In genomic region chr16:30005341-30006094, GRCh38 we compare ENCODE assay signal across 9 cellular contexts. TPM values are rescaled to one million over a fixed set of nuclear protein-coding genes. Genes with fewer than 3 reads are reported as not detected.
A peak's percentile ranks its signal among the peaks of the same experiment; 100 is the strongest.
DNase-seq lines count a peak whose midpoint lies in the region; ATAC-seq and TF ChIP-seq lines count a peak whose summit lies in the region.
"Had no signal": no experiment of that assay in that cellular context is flagged by ENCODE, and none has a peak within 500 bp of the region (broad histone marks: within the 10 kb centered on the region; RNA-seq: fewer than 3 reads in every experiment).

No MANE protein-coding gene starts in this region.

- H3K27me3 ChIP-seq in CD8-positive, alpha-beta memory T cell (ENCODE audit: insufficient read depth, low read length, poor library complexity, severe bottlenecking), result peaks cover 5% of the 10 kb centered on the region
- H3K27me3 ChIP-seq in RWPE2 (ENCODE audit: insufficient read depth, poor library complexity, severe bottlenecking), result peaks cover 5% of the 10 kb centered on the region
- peaks cover 6% of the 10 kb centered on the region for H3K27me3 ChIP-seq in mammary epithelial cell (ENCODE audit: insufficient read depth, low read length)
- H3K27me3 ChIP-seq in left lung, result peaks cover 12 to 34% of the 10 kb centered on the region in 2 donors
- peaks cover 22% of the 10 kb centered on the region for H3K27me3 ChIP-seq in upper lobe of right lung
- no peaks in the 10 kb centered on the region for H3K27me3 ChIP-seq in MG63

- no peak overlapping the region for H3K4me3 Mint-ChIP-seq in CD8-positive, alpha-beta memory T cell

- H3K9ac ChIP-seq in mammary epithelial cell (ENCODE audit: insufficient read depth, low read length), result no peak overlapping the region

- intact Hi-C loops in mammary epithelial cell (cut with micrococcal nuclease), result loop anchor here (2.0 kb wide), 1 partner anchor 143 kb away; the partner anchor contains the start of gene CDIPT
- intact Hi-C loops in left lung (cut with DNase I), result loop anchor here in 1 of 2 donors (10.0 kb wide), 3 partner anchors 81 to 301 kb away; partner anchors contain the start of gene KCTD13
- intact Hi-C loops in upper lobe of right lung (cut with DNase I), result loop anchor here (10.0 kb wide), 1 partner anchor 151 kb away; no protein-coding TSS in a partner anchor

- no peaks in the 10 kb centered on the region for H3K9me3 ChIP-seq in CD8-positive, alpha-beta memory T cell (ENCODE audit: low read length)
- no peaks in the 10 kb centered on the region for H3K9me3 ChIP-seq in RWPE2 (ENCODE audit: severe bottlenecking)
- no peaks in the 10 kb centered on the region for H3K9me3 ChIP-seq in mammary epithelial cell (replicated peaks; ENCODE audit: insufficient read depth, low read length)
- no peaks in the 10 kb centered on the region for H3K9me3 ChIP-seq in left lung
- H3K9me3 ChIP-seq in upper lobe of right lung, result no peaks in the 10 kb centered on the region
- no peaks in the 10 kb centered on the region for H3K9me3 ChIP-seq in MG63

- dilution Hi-C loops in mammary epithelial cell (cut with HindIII; ENCODE audit: low sequenced_read_pairs), result no loop called here

- no peak overlapping the region for H3K27ac ChIP-seq in CD8-positive, alpha-beta memory T cell (ENCODE audit: low read depth, low read length)
- H3K27ac ChIP-seq in RWPE2 (ENCODE audit: poor library complexity, severe bottlenecking) (no peak overlapping the region), mammary epithelial cell (ENCODE audit: insufficient read depth, low read depth, low read length) (no peak overlapping the region), left lung (no peak overlapping the region), upper lobe of right lung (no peak overlapping the region)

- no peak overlapping the region for H3K4me3 ChIP-seq in CD8-positive, alpha-beta memory T cell (ENCODE audit: low read length)
- H3K4me3 ChIP-seq in RWPE2 (ENCODE audit: severe bottlenecking) (no peak overlapping the region), mammary epithelial cell (replicated peaks in 1 of 3; ENCODE audit: insufficient read depth in 1 of 3, low read depth in 2 of 3, low read length in 3 of 3) (no peak overlapping the region), left lung (no peak overlapping the region), upper lobe of right lung (no peak overlapping the region), MG63 (no peak overlapping the region)

- 54% methylated on average over 13 of the region's 35 CpGs for WGBS in mammary epithelial cell (ENCODE audit: low coverage, missing lambda C conversion rate)

- peaks cover 10 to 21% of the 10 kb centered on the region in 2 donors for H3K27me3 Mint-ChIP-seq in CD8-positive, alpha-beta memory T cell

- ATAC-seq in RWPE2 (ENCODE audit: low read depth), result peak; percentile 37; the same call in 2 of the 3 replicates
- peak; percentile 74 for ATAC-seq in left lung
- peak; percentile 65 for ATAC-seq in upper lobe of right lung
- ATAC-seq in GM18517 (IDR thresholded peaks at IDR 0.05; ENCODE audit: unreplicated experiment), result no peak

- peak in 4 of 5 donors; percentile 22 to 61 (median 40) for DNase-seq in CD8-positive, alpha-beta memory T cell
- peak; percentile 71 for DNase-seq in GM19240 (ENCODE audit: insufficient read length, low spot score)
- no peak for DNase-seq in RWPE2 (ENCODE audit: low spot score)
- DNase-seq in mammary epithelial cell, result no peak
- DNase-seq in left lung, result peak in 1 of 2 donors; percentile 76
- DNase-seq in upper lobe of right lung, result no peak
- DNase-seq in MG63, result no peak

- H3K79me2 ChIP-seq in mammary epithelial cell (ENCODE audit: insufficient read depth, low read length), result no peaks in the 10 kb centered on the region

- BruUV-seq in mammary epithelial cell (replicated peaks; lab: Mats Ljungman, UMichigan), result TSS peak; percentile 50

- TF ChIP-seq CTCF in RWPE2 (IDR thresholded peaks at IDR 0.05; ENCODE audit: poor library complexity, severe bottlenecking) (peak; percentile 79), mammary epithelial cell (conservative IDR thresholded peaks at IDR 0.05 in 1 of 2, IDR thresholded peaks at IDR 0.05 in 1 of 2; ENCODE audit: extremely low read depth in 1 of 2, insufficient read depth in 1 of 2, low read depth in 1 of 2, low read length in 2 of 2) (peak; percentile 71 to 76), left lung (IDR thresholded peaks at IDR 0.05) (peak; percentile 79 to 80), upper lobe of right lung (IDR thresholded peaks at IDR 0.05) (peak; percentile 85)

- in situ Hi-C loops in mammary epithelial cell (cut with MboI; ENCODE audit: low sequenced_read_pairs in 2 of 2), result loop anchor here in 1 of 2 donors (25.0 kb wide), 1 partner anchor 193 kb away; the partner anchor contains the start of genes MAZ, MVP, PAGR1 and PRRT2

- no peaks in the 10 kb centered on the region for H3K36me3 ChIP-seq in CD8-positive, alpha-beta memory T cell (ENCODE audit: insufficient read depth, low read length)
- H3K36me3 ChIP-seq in RWPE2 (ENCODE audit: low read depth), result peaks cover 3% of the 10 kb centered on the region
- no peaks in the 10 kb centered on the region for H3K36me3 ChIP-seq in mammary epithelial cell (ENCODE audit: insufficient read depth, low read length)
- peaks cover 0 to 36% of the 10 kb centered on the region in 2 donors for H3K36me3 ChIP-seq in left lung
- H3K36me3 ChIP-seq in upper lobe of right lung, result peaks cover 8% of the 10 kb centered on the region
- H3K36me3 ChIP-seq in MG63, result peaks cover 19% of the 10 kb centered on the region

- H3K36me3 Mint-ChIP-seq in CD8-positive, alpha-beta memory T cell, result peaks cover 0 to 24% (median 3%) of the 10 kb centered on the region in 3 donors

- H4K20me1 ChIP-seq in mammary epithelial cell (ENCODE audit: insufficient read depth, low read length), result no peaks in the 10 kb centered on the region

- H3K27ac Mint-ChIP-seq in CD8-positive, alpha-beta memory T cell, result no peak overlapping the region

- H3K4me2 ChIP-seq in mammary epithelial cell (ENCODE audit: insufficient read depth, low read depth, low read length), result no peak overlapping the region

- POLR2A ChIA-PET in CD8-positive, alpha-beta memory T cell (lab: Charles Lee), result interaction anchor here (0.8 kb wide), 1 partner anchor 305 kb away, joined by 3 read pairs; no protein-coding TSS in a partner anchor

- no peaks in the 10 kb centered on the region for H3K9me3 Mint-ChIP-seq in CD8-positive, alpha-beta memory T cell

- peaks cover 5% of the 10 kb centered on the region for H3K4me1 ChIP-seq in CD8-positive, alpha-beta memory T cell (ENCODE audit: insufficient read depth, low read length)
- H3K4me1 ChIP-seq in RWPE2 (ENCODE audit: insufficient read depth, poor library complexity, severe bottlenecking) (no peaks in the 10 kb centered on the region), mammary epithelial cell (ENCODE audit: insufficient read depth, low read length) (peaks cover 2% of the 10 kb centered on the region), left lung (peaks cover 2 to 15% of the 10 kb centered on the region in 2 donors), upper lobe of right lung (peaks cover 2% of the 10 kb centered on the region)

- peaks cover 0 to 10% (median 6%) of the 10 kb centered on the region in 3 donors for H3K4me1 Mint-ChIP-seq in CD8-positive, alpha-beta memory T cell

- no peak overlapping the region for H2AFZ ChIP-seq in mammary epithelial cell (ENCODE audit: low read depth, low read length)

- CTCF ChIA-PET in CD8-positive, alpha-beta memory T cell (lab: Charles Lee), result interaction anchor here (0.8 to 2.1 kb wide), 10 partner anchors 9 to 314 kb away, joined by 3 to 8 read pairs (median 4); partner anchors contain the start of genes INO80E, KCTD13 and TLCD3B
- CTCF ChIA-PET in mammary epithelial cell (lab: Charles Lee; ENCODE audit: low non-redundant PET), result interaction anchor here (0.6 kb wide), 4 partner anchors 31 to 303 kb away, joined by 4 to 11 read pairs (median 5); no protein-coding TSS in a partner anchor

RNA-seq across cellular contexts. Expression of gene DOC2A, which starts 5.3 kb away (rescaled TPM):
- under 1 TPM; 0.13 to 0.42 TPM for total RNA-seq in CD8-positive, alpha-beta memory T cell
- not detected for polyA plus RNA-seq in CD8-positive, alpha-beta memory T cell
- total RNA-seq in mammary epithelial cell (under 1 TPM in 1 of 2 donors, not detected in 1; 0.89 TPM), left lung (1 to 10 TPM; 2.5 to 2.7 TPM), upper lobe of right lung (2.6 TPM)
- polyA plus RNA-seq in mammary epithelial cell, result 0.31 TPM
- polyA minus RNA-seq in mammary epithelial cell, result not detected
- not detected in 2 replicates for total RNA-seq in MG63 (2014; rRNA removed; shearing (Covaris generic); ENCODE audit: low replicate concordance)

RNA-seq across cellular contexts. Expression of gene INO80E, which starts 9.5 kb away (rescaled TPM):
- 100 to 1,000 TPM; 121 to 123 TPM for total RNA-seq in CD8-positive, alpha-beta memory T cell
- polyA plus RNA-seq in CD8-positive, alpha-beta memory T cell, result 6.5 TPM
- 10 to 100 TPM; 27.7 to 62.2 TPM for total RNA-seq in mammary epithelial cell
- polyA plus RNA-seq in mammary epithelial cell, result 31.1 TPM
- polyA minus RNA-seq in mammary epithelial cell, result 94.8 TPM
- total RNA-seq in left lung, result 10 to 100 TPM; 55.5 to 59.6 TPM
- 65.3 TPM for total RNA-seq in upper lobe of right lung
- 97.4 and 290 TPM in 2 replicates for total RNA-seq in MG63 (2014; rRNA removed; shearing (Covaris generic); ENCODE audit: low replicate concordance)

RNA-seq across cellular contexts. Expression of gene HIRIP3, which starts 10.1 kb away (rescaled TPM):
- 10 to 100 TPM; 45.6 to 48.0 TPM for total RNA-seq in CD8-positive, alpha-beta memory T cell
- polyA plus RNA-seq in CD8-positive, alpha-beta memory T cell, result 22.0 TPM
- total RNA-seq in mammary epithelial cell (10 to 100 TPM in 1 of 2 donors, 1 to 10 TPM in 1; 4.2 to 17.2 TPM), left lung (10 to 100 TPM; 14.4 to 17.4 TPM), upper lobe of right lung (20.3 TPM)
- 9.4 TPM for polyA plus RNA-seq in mammary epithelial cell
- 11.6 TPM for polyA minus RNA-seq in mammary epithelial cell
- 6.5 and 25.9 TPM in 2 replicates for total RNA-seq in MG63 (2014; rRNA removed; shearing (Covaris generic); ENCODE audit: low replicate concordance)

RNA-seq across cellular contexts. Expression of gene C16orf92, which starts 17.5 kb away (rescaled TPM):
- not detected for total RNA-seq in CD8-positive, alpha-beta memory T cell
- polyA plus RNA-seq in CD8-positive, alpha-beta memory T cell, result not detected
- total RNA-seq in mammary epithelial cell, result not detected
- polyA plus RNA-seq in mammary epithelial cell, result not detected
- polyA minus RNA-seq in mammary epithelial cell, result not detected
- total RNA-seq in left lung, result not detected
- not detected for total RNA-seq in upper lobe of right lung
- total RNA-seq in MG63 (2014; rRNA removed; shearing (Covaris generic); ENCODE audit: low replicate concordance), result not detected in 2 replicates
- total RNA-seq: pulmonary artery endothelial cell had no signal

RNA-seq across cellular contexts. Expression of gene TLCD3B, which starts 25.6 kb away (rescaled TPM):
- under 1 TPM; 0.55 to 0.84 TPM for total RNA-seq in CD8-positive, alpha-beta memory T cell
- polyA plus RNA-seq in CD8-positive, alpha-beta memory T cell, result not detected
- total RNA-seq in mammary epithelial cell, result not detected
- 0.15 TPM for polyA plus RNA-seq in mammary epithelial cell
- polyA minus RNA-seq in mammary epithelial cell, result not detected
- total RNA-seq in left lung, result under 1 TPM in 1 of 2 donors, not detected in 1; 0.29 TPM
- total RNA-seq in upper lobe of right lung, result not detected
- 0.20 TPM in 1 of 2 replicates, not detected in the other for total RNA-seq in MG63 (2014; rRNA removed; shearing (Covaris generic); ENCODE audit: low replicate concordance)

Comparison
In these comparisons a context has a peak if more than half of its experiments do, and no peak if none do; other contexts are left out.
1. DNase-seq: peak in CD8-positive, alpha-beta memory T cell (4 of 5) and GM19240 (single experiment); none in RWPE2 (single experiment), mammary epithelial cell (single experiment), upper lobe of right lung (single experiment) and MG63 (single experiment).
2. Peak in every context shown above with its lines, with median percentiles within 50 percentile points of each other: CTCF ChIP-seq.